Comparison of ENCODE assay signal across 14 cellular contexts in the genomic region with DNA sequence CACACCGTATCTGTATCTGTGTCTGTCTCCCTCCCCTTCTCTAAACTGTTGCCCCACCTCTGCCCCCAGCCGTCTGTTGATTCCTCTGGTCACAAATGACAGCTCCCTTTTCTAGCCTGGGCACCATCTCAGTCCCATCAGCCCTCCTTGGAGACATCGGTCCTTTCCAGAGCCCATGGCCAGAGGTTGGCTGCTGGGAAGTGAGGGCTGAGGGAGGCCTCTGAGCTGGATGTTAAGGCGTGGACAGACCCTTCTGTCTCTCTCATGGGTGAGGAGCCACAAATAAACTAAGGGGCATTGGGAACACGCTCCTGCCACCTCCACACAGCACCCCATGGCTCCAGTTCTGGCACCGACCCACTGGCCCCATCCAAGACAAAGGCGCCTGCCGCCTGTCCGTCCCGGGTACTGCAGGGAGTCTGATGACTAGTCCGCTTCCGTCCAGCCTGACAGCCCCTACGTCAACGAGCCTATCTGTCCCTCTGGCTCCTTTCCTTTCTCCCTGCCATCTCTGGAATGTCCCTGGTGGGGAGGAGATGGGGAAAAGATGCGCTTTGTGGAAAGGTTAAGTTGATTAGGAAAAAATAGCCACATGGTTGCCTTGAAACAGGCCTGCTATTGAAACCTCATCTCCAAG. TPM values are rescaled to one million over a fixed set of nuclear protein-coding genes. Genes with fewer than 3 reads are reported as not detected.
DNase-seq lines count a peak whose midpoint lies in the region; ATAC-seq, FAIRE-seq and TF ChIP-seq lines count a peak whose summit lies in the region.
"Had no signal": no experiment of that assay in that cellular context is flagged by ENCODE, and none has a peak within 500 bp of the region (broad histone marks: within the 10 kb centered on the region; RNA-seq: fewer than 3 reads in every experiment).

No MANE protein-coding gene starts in this region.

- H3K9me3 ChIP-seq in breast epithelium (no peaks in the 10 kb centered on the region), aorta (ENCODE audit: control insufficient read depth, low read length) (no peaks in the 10 kb centered on the region)
- H3K9me3 ChIP-seq: ascending aorta had no signal

- H3K27ac Mint-ChIP-seq in MCF 10A (ENCODE audit: low read depth, unreplicated experiment) (no peak overlapping the region), glutamatergic neuron (ENCODE audit: unreplicated experiment) (peak overlapping the region; percentile 33), neural crest cell (ENCODE audit: unreplicated experiment) (peak overlapping the region; percentile 76)
- H3K27ac Mint-ChIP-seq: activated CD4-positive, alpha-beta memory T cell treated with anti-CD3 and anti-CD28 coated beads, Interleukin-2, amount 10 ng/mL, durations not matched to agents 7 days and 5 days had no signal

- CTCF ChIA-PET in MCF 10A (lab: Yijun Ruan, JAX): no interaction called here

- H3K36me3 Mint-ChIP-seq in MCF 10A (ENCODE audit: insufficient read depth, unreplicated experiment): no peaks in the 10 kb centered on the region
- no peaks in the 10 kb centered on the region for H3K36me3 Mint-ChIP-seq in glutamatergic neuron (ENCODE audit: unreplicated experiment)
- H3K36me3 Mint-ChIP-seq in neural crest cell (ENCODE audit: low read depth): no peaks in the 10 kb centered on the region

- peaks cover 9 to 25% of the 10 kb centered on the region in 2 donors for H3K4me1 ChIP-seq in breast epithelium
- no peaks in the 10 kb centered on the region for H3K4me1 ChIP-seq in aorta (ENCODE audit: control insufficient read depth in 1 of 2, insufficient read depth in 2 of 2, low read length in 2 of 2)

- TF ChIP-seq CTCF in breast epithelium (IDR thresholded peaks at IDR 0.05): no peak
- no peak for TF ChIP-seq CTCF in MCF 10A (IDR thresholded peaks at IDR 0.05; ENCODE audit: unreplicated experiment)
- TF ChIP-seq CTCF in glutamatergic neuron (IDR thresholded peaks at IDR 0.05; ENCODE audit: partially characterized antibody, unreplicated experiment): no peak
- no peak for TF ChIP-seq CTCF in neural crest cell (conservative IDR thresholded peaks at IDR 0.05)

- intact Hi-C loops in breast epithelium (cut with DNase I; ENCODE audit: low total_unique reads): loop anchor here (2.0 kb wide), 1 partner anchor 55 kb away; no protein-coding TSS in a partner anchor
- intact Hi-C loops in MCF 10A (cut with micrococcal nuclease): no loop called here
- intact Hi-C loops in aorta (cut with DNase I): no loop called here

- DNase-seq in breast epithelium (ENCODE audit: low spot score in 2 of 2): no peak
- DNase-seq in MCF 10A (ENCODE audit: unreplicated experiment): no peak
- no peak for DNase-seq in glutamatergic neuron
- DNase-seq in neural crest cell (ENCODE audit: low read depth, low spot score): no peak
- DNase-seq in aorta: no peak
- no peak for DNase-seq in AG20443 (ENCODE audit: low spot score)
- DNase-seq in GM12892 (ENCODE audit: insufficient read length): no peak
- DNase-seq in NCI-H1417 (lab: John Stamatoyannopoulos, UW): no peak
- DNase-seq: 8988T; activated CD4-positive, alpha-beta memory T cell treated with anti-CD3 and anti-CD28 coated beads, Interleukin-2, amount 10 ng/mL, durations not matched to agents 7 days and 5 days; DMS79; NCI-H2081 treated with DMSO at 0.1 percent for 48 hours had no signal

- no peak for TF ChIP-seq POLR2A in breast epithelium (IDR thresholded peaks at IDR 0.05)
- TF ChIP-seq POLR2A in GM12892 (IDR thresholded peaks at IDR 0.05; ENCODE audit: low read depth, low read length): no peak

- 85% methylated on average over 15 of the region's 15 CpGs for WGBS in aorta, 2 donors

- H3K36me3 ChIP-seq in breast epithelium: no peaks in the 10 kb centered on the region
- H3K36me3 ChIP-seq in aorta (ENCODE audit: control insufficient read depth in 1 of 2, insufficient read depth in 2 of 2, low read length in 1 of 2): no peaks in the 10 kb centered on the region
- H3K36me3 ChIP-seq: ascending aorta had no signal

- H3K4me3 Mint-ChIP-seq in MCF 10A (ENCODE audit: unreplicated experiment) (no peak overlapping the region), glutamatergic neuron (ENCODE audit: unreplicated experiment) (no peak overlapping the region), neural crest cell (no peak overlapping the region)
- H3K4me3 Mint-ChIP-seq: activated CD4-positive, alpha-beta memory T cell treated with anti-CD3 and anti-CD28 coated beads, Interleukin-2, amount 10 ng/mL, durations not matched to agents 7 days and 5 days had no signal

- peak overlapping the region; percentile 50 to 81 for H3K27ac ChIP-seq in breast epithelium
- no peak overlapping the region for H3K27ac ChIP-seq in aorta (ENCODE audit: low read depth in 1 of 2, low read length in 2 of 2)

- H3K4me3 ChIP-seq in breast epithelium (no peak overlapping the region), aorta (ENCODE audit: low read length in 2 of 2) (no peak overlapping the region)
- H3K4me3 ChIP-seq: ascending aorta had no signal

- H3K27me3 Mint-ChIP-seq in MCF 10A (ENCODE audit: insufficient read depth, unreplicated experiment) (no peaks in the 10 kb centered on the region), glutamatergic neuron (ENCODE audit: unreplicated experiment) (peaks cover 1% of the 10 kb centered on the region), neural crest cell (ENCODE audit: low read depth) (peaks cover 30% of the 10 kb centered on the region)

- no peak for FAIRE-seq in GM12892 (lab: Jason Lieb, UNC)

- BruUV-seq in MCF 10A (replicated peaks; lab: Mats Ljungman, UMichigan): no TSS peak

- H3K27me3 ChIP-seq in breast epithelium (no peaks in the 10 kb centered on the region), aorta (ENCODE audit: control insufficient read depth in 1 of 2, insufficient read depth in 2 of 2, low read length in 1 of 2) (no peaks in the 10 kb centered on the region)
- H3K27me3 ChIP-seq: ascending aorta had no signal

- no peaks in the 10 kb centered on the region for H3K9me3 Mint-ChIP-seq in MCF 10A (ENCODE audit: unreplicated experiment)
- H3K9me3 Mint-ChIP-seq in glutamatergic neuron (ENCODE audit: unreplicated experiment): no peaks in the 10 kb centered on the region
- H3K9me3 Mint-ChIP-seq in neural crest cell: no peaks in the 10 kb centered on the region
- H3K9me3 Mint-ChIP-seq: activated CD4-positive, alpha-beta memory T cell treated with anti-CD3 and anti-CD28 coated beads, Interleukin-2, amount 10 ng/mL, durations not matched to agents 7 days and 5 days had no signal

- POLR2A ChIA-PET in MCF 10A (lab: Yijun Ruan, JAX): no interaction called here

- ATAC-seq in aorta (ENCODE audit: low FRiP score): peak; percentile 30
- ATAC-seq: SK-N-SH treated with all-trans-retinoic acid at 6 μM for 48 hours had no signal

- H3K4me1 Mint-ChIP-seq in MCF 10A (ENCODE audit: insufficient read depth, unreplicated experiment) (peaks cover 11% of the 10 kb centered on the region), glutamatergic neuron (ENCODE audit: low read depth, unreplicated experiment) (peaks cover 10% of the 10 kb centered on the region), neural crest cell (peaks cover 51% of the 10 kb centered on the region)

RNA-seq across cellular contexts. Expression of a gene that starts 10.5 kb away (rescaled TPM):
- total RNA-seq in breast epithelium (10 to 100 TPM in 1 of 3 donors, 1 to 10 TPM in 2; 5.3 to 11.1 (median 8.5) TPM), MCF 10A (2022) (0.29 and 0.37 TPM in 2 replicates), glutamatergic neuron (ENCODE audit: unreplicated experiment) (0.44 TPM), neural crest cell (0.16 and 0.80 TPM in 2 replicates), aorta (10 to 100 TPM in 1 of 2 donors, 1 to 10 TPM in 1; 6.7 to 20.7 TPM)
- 1 to 10 TPM in 1 of 2 donors, under 1 TPM in 1; 0.97 to 1.9 TPM for polyA plus RNA-seq in aorta
- 0.64 TPM for polyA plus RNA-seq in GM12892 (2012; ENCODE audit: missing spikeins)

Comparison
In these comparisons a context has a peak if more than half of its experiments do, and no peak if none do; other contexts are left out.
1. H3K27ac ChIP-seq: peak in breast epithelium (2 of 2); none in aorta (0 of 2).